In the genomic region with DNA sequence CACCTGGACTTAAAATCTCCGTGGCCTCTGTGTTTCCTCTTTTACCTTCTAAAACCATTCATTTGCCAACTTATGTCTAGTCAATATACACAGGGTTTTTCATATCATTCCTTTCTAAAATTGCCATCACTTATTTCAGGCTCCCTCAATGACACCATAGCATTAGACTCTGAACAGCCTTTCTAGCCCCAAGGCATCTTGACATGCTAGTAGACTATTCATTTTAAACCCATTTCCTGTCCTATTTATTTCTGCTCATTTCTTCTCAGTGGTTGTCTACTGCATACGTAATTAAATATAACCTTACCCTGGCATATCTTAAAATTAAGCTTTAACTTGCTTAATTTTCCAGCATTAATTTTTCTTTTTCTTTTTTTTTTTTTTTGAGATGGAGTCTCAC, we compare ENCODE assay signal across 13 cellular contexts.
DNase-seq lines count a peak whose midpoint lies in the region; ATAC-seq lines count a peak whose summit lies in the region.
"Had no signal": no experiment of that assay in that cellular context is flagged by ENCODE, and none has a peak within 500 bp of the region (broad histone marks: within the 10 kb centered on the region; RNA-seq: fewer than 3 reads in every experiment).

No MANE protein-coding gene starts in this region.

- no peak overlapping the region for H4K5ac ChIP-seq in mesendoderm (ENCODE audit: low read length)

- no peaks in the 10 kb centered on the region for H4K20me1 ChIP-seq in BLaER1

- H3K79me1 ChIP-seq in mesendoderm (ENCODE audit: low read length) = no peaks in the 10 kb centered on the region

- no peak overlapping the region for H4K8ac ChIP-seq in mesendoderm (ENCODE audit: low read depth, low read length)

- H3K4ac ChIP-seq in mesendoderm (ENCODE audit: low read depth, low read length) = peak overlapping the region; percentile 65

- ATAC-seq in GM21360 (IDR thresholded peaks at IDR 0.05; ENCODE audit: unreplicated experiment) = no peak
- ATAC-seq: GM12878 had no signal

- peak overlapping the region; percentile 91 for H2AK5ac ChIP-seq in mesendoderm (ENCODE audit: low read length)

- H3K36me3 ChIP-seq in BLaER1 (no peaks in the 10 kb centered on the region), mesendoderm (ENCODE audit: control insufficient read depth, insufficient read depth, low read length) (no peaks in the 10 kb centered on the region)

- H2BK5ac ChIP-seq in mesendoderm (ENCODE audit: low read length) = peak overlapping the region; percentile 77

- H3K27me3 ChIP-seq in BLaER1 (no peaks in the 10 kb centered on the region), mesendoderm (ENCODE audit: insufficient read depth, low read length, poor library complexity) (no peaks in the 10 kb centered on the region)

- H3K79me2 ChIP-seq in mesendoderm (ENCODE audit: control insufficient read depth, insufficient read depth, low read length) = no peaks in the 10 kb centered on the region

- H2BK120ac ChIP-seq in mesendoderm (ENCODE audit: low read depth, low read length) = peak overlapping the region; percentile 65

- H3K18ac ChIP-seq in mesendoderm (ENCODE audit: low read length) = peak overlapping the region; percentile 24

- peak overlapping the region; percentile 1 for H2BK15ac ChIP-seq in mesendoderm (replicated peaks; ENCODE audit: low read depth)

- DNase-seq in EL (peak; percentile 21), RPMI7951 (ENCODE audit: low read depth) (peak; percentile 40), mesendoderm (no peak), posterior cingulate gyrus (no peak), NCI-H128 (lab: John Stamatoyannopoulos, UW; ENCODE audit: unreplicated experiment) (no peak)
- DNase-seq: CD4-positive, CD25-positive, alpha-beta regulatory T cell; DMS53; GOT3; H9; IMR-90 had no signal

- peaks cover 90% of the 10 kb centered on the region for H3K4me1 ChIP-seq in BLaER1
- H3K4me1 ChIP-seq in mesendoderm (ENCODE audit: control insufficient read depth, low read depth, low read length) = peaks cover 4% of the 10 kb centered on the region

- no peak overlapping the region for H3K23ac ChIP-seq in mesendoderm (ENCODE audit: low read length)

- H3K27ac ChIP-seq in BLaER1 = peak overlapping the region; percentile 71; the same call in 1 of the 2 replicates
- peak overlapping the region; percentile 89 for H3K27ac ChIP-seq in mesendoderm (ENCODE audit: low read depth, low read length)

- intact Hi-C loops in posterior cingulate gyrus (cut with DNase I) = no loop called here

- H3K9ac ChIP-seq in BLaER1 (no peak overlapping the region), mesendoderm (ENCODE audit: low read length) (no peak overlapping the region)

- no peaks in the 10 kb centered on the region for H3K9me3 ChIP-seq in BLaER1

- H3K4me2 ChIP-seq in BLaER1 (peak overlapping the region; percentile 91), mesendoderm (ENCODE audit: low read length) (no peak overlapping the region)

- no peak overlapping the region for H3K4me3 ChIP-seq in BLaER1
- no peak overlapping the region for H3K4me3 ChIP-seq in mesendoderm (ENCODE audit: low read length)
- H3K4me3 ChIP-seq: GM12878 had no signal

- no CpG with 5 or more reads among the region's 2 CpGs for WGBS in mesendoderm (ENCODE audit: extremely low coverage, insufficient coverage, low lambda C conversion rate)

- H3K56ac ChIP-seq in mesendoderm (ENCODE audit: low read length) = no peak overlapping the region

Comparison
In these comparisons a context has a peak if more than half of its experiments do, and no peak if none do; other contexts are left out.
1. DNase-seq: peak in EL (single experiment) and RPMI7951 (single experiment); none in mesendoderm (single experiment), posterior cingulate gyrus (0 of 10) and NCI-H128 (single experiment).